1 cellular context compared by ENCODE assay signal in genomic region chr22:37526376-37526775, GRCh38.
TF ChIP-seq lines count a peak whose summit lies in the region.

No MANE protein-coding gene starts in this region.

TF ChIP-seq in IMR-90, 13 proteins besides CTCF, POLR2A, EP300 and RAD21:
- TF ChIP-seq MAZ (IDR thresholded peaks at IDR 0.05; ENCODE audit: borderline replicate concordance, low read depth, low read length): no peak
